Comparison of ENCODE assay signal across 24 cellular contexts in the genomic region with DNA sequence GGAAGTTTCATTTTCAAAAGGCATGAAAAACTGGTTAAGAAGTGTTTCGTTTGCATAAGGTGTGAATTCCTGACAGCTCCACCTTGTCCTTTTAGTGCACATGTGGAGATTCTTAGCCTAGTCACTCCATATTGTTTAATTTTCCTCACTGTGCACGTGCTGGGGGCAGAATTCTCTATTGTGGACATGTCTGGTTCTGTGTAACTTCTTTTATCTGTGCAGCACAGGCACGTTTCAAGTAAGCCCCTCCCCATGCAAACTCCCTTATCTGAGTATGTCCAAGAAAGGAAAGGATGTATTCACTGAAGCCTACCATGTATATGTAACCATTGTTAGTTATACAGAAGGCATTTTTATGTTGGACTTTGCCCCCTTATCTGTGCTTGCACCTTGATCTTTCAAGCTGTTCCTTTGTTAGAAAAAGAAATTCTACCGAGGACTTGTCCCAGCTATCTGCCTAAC.
A peak's percentile ranks its signal among the peaks of the same experiment; 100 is the strongest.
DNase-seq lines count a peak whose midpoint lies in the region; ATAC-seq and TF ChIP-seq lines count a peak whose summit lies in the region.
"Had no signal": no experiment of that assay in that cellular context is flagged by ENCODE, and none has a peak within 500 bp of the region (broad histone marks: within the 10 kb centered on the region; RNA-seq: fewer than 3 reads in every experiment).

No MANE protein-coding gene starts in this region.

- H3K27me3 ChIP-seq in PC-3 (ENCODE audit: low read length) = no peaks in the 10 kb centered on the region
- H3K27me3 ChIP-seq: spleen had no signal

- CTCF ChIA-PET in PC-3 (lab: Charles Lee) = no interaction called here

- H3K9me3 ChIP-seq in PC-3 (ENCODE audit: low read length) = no peaks in the 10 kb centered on the region
- H3K9me3 ChIP-seq: spleen had no signal

- POLR2A ChIA-PET in PC-3 (lab: Charles Lee; ENCODE audit: unreplicated experiment) = no interaction called here

- no peaks in the 10 kb centered on the region for H3F3A ChIP-seq in PC-3 (ENCODE audit: low read length, unreplicated experiment)

- H3K36me3 ChIP-seq in PC-3 (ENCODE audit: low read depth, low read length) = no peaks in the 10 kb centered on the region
- H3K36me3 ChIP-seq: spleen had no signal

- no TSS peak for BruUV-seq in PC-3 (replicated peaks; lab: Mats Ljungman, UMichigan)

- no peak for TF ChIP-seq CTCF in PC-3 (conservative IDR thresholded peaks at IDR 0.05; ENCODE audit: low read depth, low read length)

- TF ChIP-seq POLR2A in erythroblast (IDR thresholded peaks at IDR 0.05; ENCODE audit: low read length) = no peak

- no peaks in the 10 kb centered on the region for H3K9me2 ChIP-seq in PC-3 (replicated peaks; ENCODE audit: low read length)

- no peak overlapping the region for H2AFZ ChIP-seq in PC-3 (ENCODE audit: low read length)

- H3K9ac ChIP-seq in PC-3 (ENCODE audit: low read length) = no peak overlapping the region

- no peaks in the 10 kb centered on the region for H3K79me2 ChIP-seq in PC-3 (ENCODE audit: low read length)

- no peak overlapping the region for H3K27ac ChIP-seq in PC-3 (ENCODE audit: low read length)
- H3K27ac ChIP-seq: C4-2B, SK-N-MC, spleen had no signal

- no peak overlapping the region for H3K4me3 ChIP-seq in PC-3 (ENCODE audit: low read length)
- H3K4me3 ChIP-seq: SK-N-MC, spleen had no signal

- no peak overlapping the region for H3K4me2 ChIP-seq in PC-3 (ENCODE audit: low read length)

- ATAC-seq in PC-3 = peak; percentile 16; the same call in 1 of the 2 replicates
- no peak for ATAC-seq in left cardiac atrium
- no peak for ATAC-seq in HG03439 (IDR thresholded peaks at IDR 0.05; ENCODE audit: unreplicated experiment)
- ATAC-seq: activated CD8-positive, alpha-beta T cell treated with anti-CD3 and anti-CD28 coated beads for 36 hours; left lobe of liver; naive thymus-derived CD4-positive, alpha-beta T cell had no signal

- no peaks in the 10 kb centered on the region for H4K20me1 ChIP-seq in PC-3 (ENCODE audit: low read length)

- no peaks in the 10 kb centered on the region for H3K4me1 ChIP-seq in PC-3 (ENCODE audit: insufficient read depth, low read length)
- H3K4me1 ChIP-seq: spleen had no signal

- intact Hi-C loops in PC-3 (cut with micrococcal nuclease) (loop anchor here (10.0 kb wide), 1 partner anchor 197 kb away; no protein-coding TSS in a partner anchor), left cardiac atrium (cut with DNase I) (no loop called here)

- DNase-seq in DMS53 treated with DMSO at 0.1 percent for 48 hours (lab: John Stamatoyannopoulos, UW; ENCODE audit: unreplicated experiment) = peak; percentile 61
- no peak for DNase-seq in PC-3
- DNase-seq in erythroblast (lab: John Stamatoyannopoulos, UW) = peak; percentile 70 to 91
- DNase-seq in pulmonary artery endothelial cell (ENCODE audit: low read depth, low spot score) = peak; percentile 29
- no peak for DNase-seq in epidermal melanocyte (ENCODE audit: insufficient read length, low spot score)
- DNase-seq in left cardiac atrium = no peak
- no peak for DNase-seq in DMS114 treated with DMSO at 0.1 percent for 48 hours (lab: John Stamatoyannopoulos, UW; ENCODE audit: unreplicated experiment)
- DNase-seq: activated CD8-positive, alpha-beta T cell treated with anti-CD3 and anti-CD28 coated beads for 36 hours; anterior cingulate cortex; effector memory CD4-positive, alpha-beta T cell; H9; hypothalamus; immature natural killer cell; mesendoderm; naive thymus-derived CD4-positive, alpha-beta T cell; NCI-H1436; NCI-H446 treated with DMSO at 0.1 percent for 48 hours; occipital lobe; spleen; trophoblast cell had no signal

Comparison
In these comparisons a context has a peak if more than half of its experiments do, and no peak if none do; other contexts are left out.
1. DNase-seq: peak in DMS53 treated with DMSO at 0.1 percent for 48 hours (single experiment), erythroblast (2 of 2) and pulmonary artery endothelial cell (single experiment); none in PC-3 (single experiment), epidermal melanocyte (single experiment), left cardiac atrium (single experiment) and DMS114 treated with DMSO at 0.1 percent for 48 hours (single experiment).